22 cellular contexts compared by ENCODE assay signal in genomic region chr7:12370249-12370648, GRCh38. TPM values are rescaled to one million over a fixed set of nuclear protein-coding genes. Genes with fewer than 3 reads are reported as not detected.
"Had no signal": no experiment of that assay in that cellular context is flagged by ENCODE, and none has a peak within 500 bp of the region (broad histone marks: within the 10 kb centered on the region; RNA-seq: fewer than 3 reads in every experiment).

No MANE protein-coding gene starts in this region.

- H3K4me1 ChIP-seq: foreskin keratinocyte, sigmoid colon, testis, upper lobe of right lung, vagina had no signal

- DNase-seq: cortex of kidney; effector memory CD4-positive, alpha-beta T cell; foreskin keratinocyte; kidney; left cardiac atrium; naive B cell; nephron progenitor cell; sigmoid colon; stimulated activated CD4-positive, alpha-beta T cell treated with anti-CD3 and anti-CD28 coated beads, Interleukin-2, amount 100 ng/mL, for 24 hours; stimulated activated CD4-positive, alpha-beta T cell treated with anti-CD3 and anti-CD28 coated beads, Interleukin-4, amount 100 ng/mL, for 4 hours; stimulated activated naive B cell treated with anti-CD40 and anti-IgM and Interleukin-4, amounts not matched to agents 10 μg/mL and 1 μg/mL and 100 μg/mL, for 72 hours; stimulated activated naive CD8-positive, alpha-beta T cell treated with anti-CD3 and anti-CD28 coated beads, Interleukin-15, amount 100 ng/mL, for 72 hours; testis; upper lobe of right lung had no signal

- H3K36me3 Mint-ChIP-seq: naive B cell; stimulated activated naive B cell treated with anti-CD40 and anti-IgM and Interleukin-4, amounts not matched to agents 10 μg/mL and 1 μg/mL and 100 μg/mL, for 72 hours had no signal

- H3K4me3 ChIP-seq: hepatocyte, lung, sigmoid colon, skin epidermis, testis, upper lobe of right lung, vagina had no signal

- ATAC-seq: esophagus mucosa; foreskin keratinocyte; stimulated activated naive B cell treated with anti-CD40 and anti-IgM and Interleukin-4, amounts not matched to agents 10 μg/mL and 1 μg/mL and 100 μg/mL, for 72 hours; stimulated activated naive CD8-positive, alpha-beta T cell treated with anti-CD3 and anti-CD28 coated beads, Interleukin-15, amount 100 ng/mL, for 72 hours; upper lobe of right lung had no signal

- H3K27ac Mint-ChIP-seq: naive B cell; stimulated activated naive B cell treated with anti-CD40 and anti-IgM and Interleukin-4, amounts not matched to agents 10 μg/mL and 1 μg/mL and 100 μg/mL, for 72 hours had no signal

- H3K36me3 ChIP-seq: sigmoid colon, tibial nerve, upper lobe of right lung, vagina had no signal

- H3K9me3 ChIP-seq: sigmoid colon, testis, tibial nerve, upper lobe of right lung, vagina had no signal

- H3K9me3 Mint-ChIP-seq: nephron progenitor cell; stimulated activated naive B cell treated with anti-CD40 and anti-IgM and Interleukin-4, amounts not matched to agents 10 μg/mL and 1 μg/mL and 100 μg/mL, for 72 hours; stimulated activated naive CD8-positive, alpha-beta T cell treated with anti-CD3 and anti-CD28 coated beads, Interleukin-15, amount 100 ng/mL, for 72 hours had no signal

- H3K27ac ChIP-seq: foreskin keratinocyte, hepatocyte, sigmoid colon, skin epidermis, testis, upper lobe of right lung, vagina had no signal

- H3K4me3 Mint-ChIP-seq: naive B cell; nephron progenitor cell; stimulated activated naive B cell treated with anti-CD40 and anti-IgM and Interleukin-4, amounts not matched to agents 10 μg/mL and 1 μg/mL and 100 μg/mL, for 72 hours; stimulated activated naive CD8-positive, alpha-beta T cell treated with anti-CD3 and anti-CD28 coated beads, Interleukin-15, amount 100 ng/mL, for 72 hours had no signal

- H3K27me3 ChIP-seq: foreskin keratinocyte, hepatocyte, sigmoid colon, tibial nerve, upper lobe of right lung, vagina had no signal

- H3K4me1 Mint-ChIP-seq: naive B cell; stimulated activated naive B cell treated with anti-CD40 and anti-IgM and Interleukin-4, amounts not matched to agents 10 μg/mL and 1 μg/mL and 100 μg/mL, for 72 hours; stimulated activated naive CD8-positive, alpha-beta T cell treated with anti-CD3 and anti-CD28 coated beads, Interleukin-15, amount 100 ng/mL, for 72 hours had no signal

- H3K27me3 Mint-ChIP-seq: naive B cell; stimulated activated naive CD8-positive, alpha-beta T cell treated with anti-CD3 and anti-CD28 coated beads, Interleukin-15, amount 100 ng/mL, for 72 hours had no signal

RNA-seq across cellular contexts. Expression of gene VWDE, which starts 33.4 kb away (rescaled TPM):
- total RNA-seq: left ventricle myocardium superior, subcutaneous adipose tissue had no signal
